27 cellular contexts compared by ENCODE assay signal in the genomic region with DNA sequence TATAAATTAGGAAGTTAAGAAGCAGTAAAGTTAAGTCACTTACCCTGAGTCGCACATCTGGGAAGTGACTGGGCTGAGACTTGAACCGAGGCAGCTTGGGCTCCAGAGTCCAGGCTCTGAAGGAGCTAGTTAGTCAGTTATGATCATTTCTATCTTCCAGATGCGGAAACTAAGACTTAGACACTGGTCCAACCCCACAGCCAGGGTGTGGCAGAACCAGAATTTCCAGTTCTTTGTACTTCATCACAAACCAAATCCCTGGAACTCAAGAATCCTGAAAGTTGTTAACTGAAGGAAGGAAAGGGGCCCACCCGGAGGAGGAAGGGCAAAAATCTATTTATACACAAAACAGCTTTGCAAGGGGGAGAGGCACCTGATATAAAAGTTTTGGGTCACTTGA. TPM values are rescaled to one million over a fixed set of nuclear protein-coding genes. Genes with fewer than 3 reads are reported as not detected.
DNase-seq lines count a peak whose midpoint lies in the region; ATAC-seq and TF ChIP-seq lines count a peak whose summit lies in the region.
"Had no signal": no experiment of that assay in that cellular context is flagged by ENCODE, and none has a peak within 500 bp of the region (broad histone marks: within the 10 kb centered on the region; RNA-seq: fewer than 3 reads in every experiment).

No MANE protein-coding gene starts in this region.

- intact Hi-C loops in mammary epithelial cell (cut with micrococcal nuclease) (no loop called here), MCF 10A (cut with micrococcal nuclease) (no loop called here), upper lobe of right lung (cut with DNase I) (no loop called here)

- dilution Hi-C loops in mammary epithelial cell (cut with HindIII; ENCODE audit: low sequenced_read_pairs), result no loop called here

- H3K4me3 ChIP-seq in mammary epithelial cell (replicated peaks in 1 of 3; ENCODE audit: insufficient read depth in 1 of 3, low read depth in 2 of 3, low read length in 3 of 3) (no peak overlapping the region), upper lobe of right lung (no peak overlapping the region), WERI-Rb-1 (ENCODE audit: low read depth, low read length) (no peak overlapping the region)
- H3K4me3 ChIP-seq: A549, neural progenitor cell, pancreas, SJCRH30, skin epidermis, testis had no signal

- H3K27me3 ChIP-seq in mammary epithelial cell (ENCODE audit: insufficient read depth, low read length) (no peaks in the 10 kb centered on the region), upper lobe of right lung (no peaks in the 10 kb centered on the region), WERI-Rb-1 (ENCODE audit: insufficient read depth, low read depth, severe bottlenecking) (no peaks in the 10 kb centered on the region)
- H3K27me3 ChIP-seq: neural progenitor cell, pancreas, SJCRH30, testis had no signal

- H3K4me1 ChIP-seq in mammary epithelial cell (ENCODE audit: insufficient read depth, low read length), result no peaks in the 10 kb centered on the region
- no peaks in the 10 kb centered on the region for H3K4me1 ChIP-seq in upper lobe of right lung
- H3K4me1 ChIP-seq: A549, neural progenitor cell, pancreas, testis had no signal

- peak; percentile 12 for DNase-seq in mammary epithelial cell
- DNase-seq in MCF 10A (ENCODE audit: unreplicated experiment), result no peak
- peak; percentile 21 for DNase-seq in ecto neural progenitor cell (ENCODE audit: low spot score)
- DNase-seq in mucosa of gallbladder (ENCODE audit: low spot score), result peak; percentile 51
- DNase-seq in upper lobe of right lung, result no peak
- no peak for DNase-seq in activated effector memory CD4-positive, alpha-beta T cell treated with Interleukin-2 at 50 U/mL for 16 hours
- DNase-seq in WERI-Rb-1, result no peak
- DNase-seq: activated CD4-positive, alpha-beta T cell treated with anti-CD3 and anti-CD28 coated beads for 4 hours; AML-193; CD4-positive, alpha-beta T cell; EL; hypothalamus; KBM-7; NCI-H2029 treated with DMSO at 0.1 percent for 48 hours; NCI-H345; NCI-H69; pancreas; SJCRH30; stimulated activated naive CD4-positive, alpha-beta T cell treated with Interleukin-2 at 50 U/mL for 16 hours; T-helper 9 cell; testis had no signal

- no peaks in the 10 kb centered on the region for H3K36me3 Mint-ChIP-seq in MCF 10A (ENCODE audit: insufficient read depth, unreplicated experiment)
- H3K36me3 Mint-ChIP-seq: activated naive CD8-positive, alpha-beta T cell; memory B cell; neural progenitor cell had no signal

- TF ChIP-seq CTCF in mammary epithelial cell (conservative IDR thresholded peaks at IDR 0.05 in 1 of 2, IDR thresholded peaks at IDR 0.05 in 1 of 2; ENCODE audit: extremely low read depth in 1 of 2, insufficient read depth in 1 of 2, low read depth in 1 of 2, low read length in 2 of 2), result no peak
- TF ChIP-seq CTCF in MCF 10A (IDR thresholded peaks at IDR 0.05; ENCODE audit: unreplicated experiment), result no peak
- no peak for TF ChIP-seq CTCF in upper lobe of right lung (IDR thresholded peaks at IDR 0.05)
- TF ChIP-seq CTCF in WERI-Rb-1 (IDR thresholded peaks at IDR 0.05; ENCODE audit: low read depth, low read length), result no peak

- CTCF ChIA-PET in mammary epithelial cell (lab: Charles Lee; ENCODE audit: low non-redundant PET) (no interaction called here), MCF 10A (lab: Yijun Ruan, JAX) (interaction anchor here (0.6 to 1.6 kb wide), 2 partner anchors 10 to 24 kb away, joined by 3 to 4 read pairs; no protein-coding TSS in a partner anchor)

- BruUV-seq in mammary epithelial cell (replicated peaks; lab: Mats Ljungman, UMichigan) (no TSS peak), MCF 10A (replicated peaks; lab: Mats Ljungman, UMichigan) (no TSS peak)

- H3K9me3 ChIP-seq in mammary epithelial cell (replicated peaks; ENCODE audit: insufficient read depth, low read length), result no peaks in the 10 kb centered on the region
- H3K9me3 ChIP-seq in upper lobe of right lung, result no peaks in the 10 kb centered on the region
- H3K9me3 ChIP-seq in WERI-Rb-1 (ENCODE audit: severe bottlenecking), result no peaks in the 10 kb centered on the region
- H3K9me3 ChIP-seq: A549, pancreas, SJCRH30, testis had no signal

- peaks cover 5% of the 10 kb centered on the region for H3K4me1 Mint-ChIP-seq in MCF 10A (ENCODE audit: insufficient read depth, unreplicated experiment)

- H3K9me3 Mint-ChIP-seq in MCF 10A (ENCODE audit: unreplicated experiment), result no peaks in the 10 kb centered on the region
- H3K9me3 Mint-ChIP-seq: CD4-positive, alpha-beta T cell; memory B cell; neural progenitor cell had no signal

- H3K27ac Mint-ChIP-seq in MCF 10A (ENCODE audit: low read depth, unreplicated experiment), result no peak overlapping the region
- H3K27ac Mint-ChIP-seq: activated naive CD8-positive, alpha-beta T cell; CD4-positive, alpha-beta T cell; memory B cell; neural progenitor cell had no signal

- 67% methylated on average over 4 of the region's 4 CpGs for WGBS in mammary epithelial cell (ENCODE audit: low coverage, missing lambda C conversion rate)

- H4K20me1 ChIP-seq in mammary epithelial cell (ENCODE audit: insufficient read depth, low read length), result no peaks in the 10 kb centered on the region

- H3K27me3 Mint-ChIP-seq in MCF 10A (ENCODE audit: insufficient read depth, unreplicated experiment), result no peaks in the 10 kb centered on the region
- H3K27me3 Mint-ChIP-seq: CD4-positive, alpha-beta T cell had no signal

- POLR2A ChIA-PET in MCF 10A (lab: Yijun Ruan, JAX), result no interaction called here

- ATAC-seq in upper lobe of right lung (peak; percentile 18), HG03280 (IDR thresholded peaks at IDR 0.05; ENCODE audit: unreplicated experiment) (no peak)
- ATAC-seq: A549 had no signal

- H3K9ac ChIP-seq in mammary epithelial cell (ENCODE audit: insufficient read depth, low read length), result no peak overlapping the region
- H3K9ac ChIP-seq: neural progenitor cell had no signal

- H3K4me3 Mint-ChIP-seq in MCF 10A (ENCODE audit: unreplicated experiment), result no peak overlapping the region
- H3K4me3 Mint-ChIP-seq: activated naive CD8-positive, alpha-beta T cell; CD4-positive, alpha-beta T cell; memory B cell; neural progenitor cell had no signal

- no peak overlapping the region for H3K4me2 ChIP-seq in mammary epithelial cell (ENCODE audit: insufficient read depth, low read depth, low read length)
- H3K4me2 ChIP-seq: A549, neural progenitor cell had no signal

- no peaks in the 10 kb centered on the region for H3K79me2 ChIP-seq in mammary epithelial cell (ENCODE audit: insufficient read depth, low read length)

- H3K27ac ChIP-seq in mammary epithelial cell (ENCODE audit: insufficient read depth, low read depth, low read length) (no peak overlapping the region), upper lobe of right lung (no peak overlapping the region), WERI-Rb-1 (no peak overlapping the region)
- H3K27ac ChIP-seq: A549, neural progenitor cell, pancreas, SJCRH30, skin epidermis, testis had no signal

- H2AFZ ChIP-seq in mammary epithelial cell (ENCODE audit: low read depth, low read length), result no peak overlapping the region
- H2AFZ ChIP-seq: neural progenitor cell had no signal

- no peaks in the 10 kb centered on the region for H3K36me3 ChIP-seq in mammary epithelial cell (ENCODE audit: insufficient read depth, low read length)
- no peaks in the 10 kb centered on the region for H3K36me3 ChIP-seq in upper lobe of right lung
- H3K36me3 ChIP-seq in WERI-Rb-1, result no peaks in the 10 kb centered on the region
- H3K36me3 ChIP-seq: neural progenitor cell, pancreas, SJCRH30 had no signal

- in situ Hi-C loops in mammary epithelial cell (cut with MboI; ENCODE audit: low sequenced_read_pairs in 2 of 2), result no loop called here

RNA-seq across cellular contexts. Expression of a gene that starts 11.9 kb away (rescaled TPM):
- total RNA-seq in mammary epithelial cell (10 to 100 TPM; 11.0 to 12.4 TPM), MCF 10A (2022) (19.4 and 20.2 TPM in 2 replicates), mucosa of gallbladder (14.3 TPM), upper lobe of right lung (22.5 TPM)
- 5.2 TPM for polyA plus RNA-seq in mammary epithelial cell
- polyA minus RNA-seq in mammary epithelial cell, result 5.3 TPM

Comparison
In these comparisons a context has a peak if more than half of its experiments do, and no peak if none do; other contexts are left out.
1. DNase-seq: peak in mammary epithelial cell (single experiment), ecto neural progenitor cell (single experiment) and mucosa of gallbladder (single experiment); none in MCF 10A (single experiment), upper lobe of right lung (single experiment), activated effector memory CD4-positive, alpha-beta T cell treated with Interleukin-2 at 50 U/mL for 16 hours (single experiment) and WERI-Rb-1 (single experiment).